In the genomic region with DNA sequence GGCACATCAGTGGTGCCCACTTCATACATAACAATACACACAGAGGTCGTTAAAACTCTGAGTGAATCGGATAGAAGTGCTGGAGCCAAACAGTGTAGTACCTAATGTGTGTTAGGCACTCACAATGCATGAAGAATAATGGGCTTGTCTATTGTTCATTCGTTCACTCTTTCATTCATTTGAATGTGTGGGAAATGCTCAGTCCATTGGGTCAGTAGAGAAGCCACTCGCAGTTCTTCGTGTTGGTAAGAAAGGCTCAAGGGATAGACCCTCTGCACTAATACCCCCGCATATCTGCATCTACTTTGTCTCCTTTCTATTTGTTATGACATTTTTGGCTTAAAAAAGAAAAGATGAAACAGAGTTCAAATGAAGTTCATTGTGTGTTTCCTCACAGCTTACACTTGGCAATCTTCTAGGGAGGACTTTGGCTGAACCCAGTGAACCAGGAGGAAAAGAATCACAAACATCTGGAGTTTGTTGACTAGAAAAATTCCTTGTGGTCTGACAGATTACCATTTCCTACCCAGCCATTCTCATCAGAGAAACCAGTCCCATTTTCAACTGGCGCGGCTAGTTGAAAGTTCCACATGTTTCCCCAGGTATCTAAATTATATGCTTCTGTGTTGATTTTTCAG, we compare ENCODE assay signal across 8 cellular contexts. TPM values are rescaled to one million over a fixed set of nuclear protein-coding genes. Genes with fewer than 3 reads are reported as not detected.
DNase-seq lines count a peak whose midpoint lies in the region; ATAC-seq and TF ChIP-seq lines count a peak whose summit lies in the region.
"Had no signal": no experiment of that assay in that cellular context is flagged by ENCODE, and none has a peak within 500 bp of the region (broad histone marks: within the 10 kb centered on the region; RNA-seq: fewer than 3 reads in every experiment).

No MANE protein-coding gene starts in this region.

- H3K9me3 ChIP-seq in PC-9 (ENCODE audit: insufficient read depth, low read depth) (no peaks in the 10 kb centered on the region), esophagus (ENCODE audit: control insufficient read depth in 2 of 2, insufficient read depth in 1 of 2, low read depth in 1 of 2, low read length in 1 of 2) (no peaks in the 10 kb centered on the region), muscle layer of colon (ENCODE audit: low read length) (no peaks in the 10 kb centered on the region), uterus (no peaks in the 10 kb centered on the region)

- 41 to 50% methylated on average over 8 of the region's 8 CpGs for WGBS in esophagus, 2 donors
- WGBS in mesendoderm (ENCODE audit: extremely low coverage, insufficient coverage, low lambda C conversion rate): no CpG with 5 or more reads among the region's 8 CpGs

- H3K27me3 ChIP-seq in PC-9 (ENCODE audit: insufficient read depth, low read depth) (no peaks in the 10 kb centered on the region), esophagus (ENCODE audit: control insufficient read depth in 1 of 2, insufficient read depth in 2 of 2, low read length in 2 of 2) (no peaks in the 10 kb centered on the region), muscle layer of colon (ENCODE audit: control insufficient read depth in 1 of 2, insufficient read depth in 2 of 2, low read length in 2 of 2) (no peaks in the 10 kb centered on the region), uterus (no peaks in the 10 kb centered on the region), mesendoderm (ENCODE audit: insufficient read depth, low read length, poor library complexity) (no peaks in the 10 kb centered on the region)

- H4K5ac ChIP-seq in mesendoderm (ENCODE audit: low read length): no peak overlapping the region

- CTCF ChIA-PET in PC-9 (lab: Charles Lee): interaction anchor here (1.5 kb wide), 1 partner anchor 42 kb away, joined by 4 read pairs; no protein-coding TSS in a partner anchor

- TF ChIP-seq POLR2A in uterus (IDR thresholded peaks at IDR 0.05): no peak

- POLR2A ChIA-PET in PC-9 (lab: Charles Lee; ENCODE audit: unreplicated experiment): interaction anchor here (0.5 to 0.7 kb wide), 2 partner anchors 36 to 46 kb away, joined by 3 to 4 read pairs; no protein-coding TSS in a partner anchor

- no peak overlapping the region for H2BK5ac ChIP-seq in mesendoderm (ENCODE audit: low read length)

- H3K4me1 ChIP-seq in PC-9 (replicated peaks; ENCODE audit: insufficient read depth): peaks cover 100% of the 10 kb centered on the region
- peaks cover 0 to 2% of the 10 kb centered on the region in 2 donors for H3K4me1 ChIP-seq in esophagus (ENCODE audit: control insufficient read depth in 2 of 2, insufficient read depth in 2 of 2, low read length in 1 of 2)
- peaks cover 67% of the 10 kb centered on the region for H3K4me1 ChIP-seq in muscle layer of colon (ENCODE audit: insufficient read depth, low read length)
- peaks cover 5 to 37% of the 10 kb centered on the region in 2 donors for H3K4me1 ChIP-seq in uterus
- H3K4me1 ChIP-seq in mesendoderm (ENCODE audit: control insufficient read depth, low read depth, low read length): no peaks in the 10 kb centered on the region

- H2BK120ac ChIP-seq in mesendoderm (ENCODE audit: low read depth, low read length): no peak overlapping the region

- H3K23ac ChIP-seq in mesendoderm (ENCODE audit: low read length): no peak overlapping the region

- peak; percentile 46 to 96 for DNase-seq in PC-9
- peak; percentile 47 to 63 for DNase-seq in uterus
- DNase-seq in stimulated activated CD4-positive, alpha-beta T cell treated with anti-CD3 and anti-CD28 coated beads, Interleukin-4, amount 100 ng/mL, for 24 hours: no peak
- no peak for DNase-seq in mesendoderm
- DNase-seq: NCI-H2227 treated with DMSO at 0.1 percent for 48 hours had no signal

- H3K27ac ChIP-seq in PC-9 (peak overlapping the region; percentile 98), esophagus (ENCODE audit: low read depth in 2 of 2, low read length in 1 of 2) (peak overlapping the region; percentile 25 to 54), muscle layer of colon (ENCODE audit: low read depth, low read length) (peak overlapping the region; percentile 54), uterus (peak overlapping the region; percentile 71 to 77), mesendoderm (ENCODE audit: low read depth, low read length) (no peak overlapping the region)

- no peak overlapping the region for H2BK15ac ChIP-seq in mesendoderm (replicated peaks; ENCODE audit: low read depth)

- no peak overlapping the region for H3K18ac ChIP-seq in mesendoderm (ENCODE audit: low read length)

- no peak overlapping the region for H3K56ac ChIP-seq in mesendoderm (ENCODE audit: low read length)

- no peak overlapping the region for H2AK5ac ChIP-seq in mesendoderm (ENCODE audit: low read length)

- no peak overlapping the region for H4K8ac ChIP-seq in mesendoderm (ENCODE audit: low read depth, low read length)

- BruUV-seq in PC-9 (replicated peaks; lab: Mats Ljungman, UMichigan): no TSS peak

- H3F3A ChIP-seq in PC-9 (ENCODE audit: insufficient read depth, low read depth): peaks cover 74% of the 10 kb centered on the region

- H3K9ac ChIP-seq in muscle layer of colon (ENCODE audit: low read length): no peak overlapping the region
- H3K9ac ChIP-seq in mesendoderm (ENCODE audit: low read length): no peak overlapping the region

- H3K36me3 ChIP-seq in PC-9 (ENCODE audit: low read depth) (peaks cover 10% of the 10 kb centered on the region), esophagus (ENCODE audit: control insufficient read depth in 2 of 2, insufficient read depth in 2 of 2, low read length in 1 of 2) (no peaks in the 10 kb centered on the region), muscle layer of colon (ENCODE audit: insufficient read depth, low read length) (no peaks in the 10 kb centered on the region), uterus (no peaks in the 10 kb centered on the region), mesendoderm (ENCODE audit: control insufficient read depth, insufficient read depth, low read length) (no peaks in the 10 kb centered on the region)

- H3K79me2 ChIP-seq in PC-9 (ENCODE audit: low read depth): no peaks in the 10 kb centered on the region
- H3K79me2 ChIP-seq in mesendoderm (ENCODE audit: control insufficient read depth, insufficient read depth, low read length): no peaks in the 10 kb centered on the region

- peak overlapping the region; percentile 64 for H3K4me2 ChIP-seq in PC-9
- no peak overlapping the region for H3K4me2 ChIP-seq in mesendoderm (ENCODE audit: low read length)

- no peaks in the 10 kb centered on the region for H4K20me1 ChIP-seq in PC-9 (ENCODE audit: insufficient read depth)

- TF ChIP-seq CTCF in PC-9 (conservative IDR thresholded peaks at IDR 0.05) (no peak), uterus (IDR thresholded peaks at IDR 0.05) (no peak)

- no peak for ATAC-seq in GM19035 (IDR thresholded peaks at IDR 0.05; ENCODE audit: unreplicated experiment)

- intact Hi-C loops in PC-9 (cut with micrococcal nuclease; ENCODE audit: unreplicated experiment) (loop anchor here (1.0 kb wide), 1 partner anchor 44 kb away; no protein-coding TSS in a partner anchor), uterus (cut with DNase I; ENCODE audit: low total_unique reads) (no loop called here)

- H3K9me2 ChIP-seq in PC-9 (ENCODE audit: insufficient read depth): no peaks in the 10 kb centered on the region

- H3K4me3 ChIP-seq in PC-9 (peak overlapping the region; percentile 6; the same call in 1 of the 2 replicates), esophagus (ENCODE audit: low read depth in 1 of 2, low read length in 2 of 2) (no peak overlapping the region), muscle layer of colon (ENCODE audit: low read depth in 1 of 2, low read length in 2 of 2) (peak overlapping the region; percentile 15 to 41), uterus (no peak overlapping the region), mesendoderm (ENCODE audit: low read length) (no peak overlapping the region)

- H3K4ac ChIP-seq in mesendoderm (ENCODE audit: low read depth, low read length): no peak overlapping the region

- H2AFZ ChIP-seq in PC-9: no peak overlapping the region

- no peaks in the 10 kb centered on the region for H3K79me1 ChIP-seq in mesendoderm (ENCODE audit: low read length)

RNA-seq across cellular contexts. Expression of a gene that starts 32.9 kb away (rescaled TPM):
- 31.0 and 38.6 TPM in 2 replicates for total RNA-seq in PC-9 (2021)
- polyA plus RNA-seq in esophagus: 10 to 100 TPM; 41.1 to 53.6 TPM
- total RNA-seq in uterus: 100 to 1,000 TPM in 3 of 4 donors, 10 to 100 TPM in 1; 52.0 to 152 (median 104) TPM
- 6.1 TPM for polyA plus RNA-seq in mesendoderm (2013, experiment 1 of 2)
- 6.3 TPM for polyA plus RNA-seq in mesendoderm (2013, experiment 2 of 2)

RNA-seq across cellular contexts. Expression of a gene that starts 36.7 kb away (rescaled TPM):
- total RNA-seq in PC-9 (2021) (9.3 and 20.5 TPM in 2 replicates), uterus (100 to 1,000 TPM in 1 of 4 donors, 10 to 100 TPM in 3; 12.8 to 398 (median 50.5) TPM)
- polyA plus RNA-seq in esophagus: 1 to 10 TPM in 1 of 2 donors, under 1 TPM in 1; 0.96 to 3.0 TPM
- polyA plus RNA-seq in mesendoderm (2013, experiment 1 of 2): 0.08 TPM
- polyA plus RNA-seq in mesendoderm (2013, experiment 2 of 2): 0.34 TPM

Comparison
In these comparisons a context has a peak if more than half of its experiments do, and no peak if none do; other contexts are left out.
1. DNase-seq: peak in PC-9 (2 of 2) and uterus (2 of 2); none in stimulated activated CD4-positive, alpha-beta T cell treated with anti-CD3 and anti-CD28 coated beads, Interleukin-4, amount 100 ng/mL, for 24 hours (single experiment) and mesendoderm (single experiment).
2. H3K4me3 ChIP-seq: peak in PC-9 (single experiment) and muscle layer of colon (2 of 2); none in esophagus (0 of 2), uterus (0 of 2) and mesendoderm (single experiment).